28 cellular contexts compared by ENCODE assay signal in genomic region chr15:84944311-84944710, GRCh38. TPM values are rescaled to one million over a fixed set of nuclear protein-coding genes. Genes with fewer than 3 reads are reported as not detected.
"Had no signal": no experiment of that assay in that cellular context is flagged by ENCODE, and none has a peak within 500 bp of the region (broad histone marks: within the 10 kb centered on the region; RNA-seq: fewer than 3 reads in every experiment).

No MANE protein-coding gene starts in this region.

- DNase-seq: activated CD4-positive, alpha-beta T cell treated with anti-CD3 and anti-CD28 coated beads for 48 hours; activated CD4-positive, alpha-beta T cell treated with anti-CD3 and anti-CD28 coated beads, Interleukin-2, amount 50 U/mL, for 4 hours; activated CD4-positive, CD25-positive, alpha-beta regulatory T cell treated with anti-CD3 and anti-CD28 coated beads, Interleukin-2, amount 50 U/mL, for 72 hours; activated effector memory CD4-positive, alpha-beta T cell treated with anti-CD3 and anti-CD28 coated beads, Interleukin-2, amount 50 U/mL, for 16 hours; activated naive CD4-positive, alpha-beta T cell treated with Interleukin-2 at 50 U/mL for 16 hours; activated naive CD8-positive, alpha-beta T cell treated with anti-CD3 and anti-CD28 coated beads, Interleukin-2, amount 50 U/mL, for 24 hours; activated T-cell treated with anti-CD3 and anti-CD28 coated beads, Interleukin-2, amount 50 U/mL, for 4 hours; amniotic stem cell; body of pancreas; MG63; MV-4-11; NCI-H1092 treated with DMSO at 0.1 percent for 48 hours; NCI-H1417 treated with DMSO at 0.1 percent for 48 hours; NCI-H1694; NCI-H2029 treated with DMSO at 0.1 percent for 48 hours; NCI-H510A treated with DMSO at 0.1 percent for 48 hours; NCI-H69; NK-92 treated with Interleukin-12 subunit alpha and Interleukin-12 subunit beta, amount 100 ng/mL, for 24 hours; OCI-M1; RPMI8226; SHP77; T-helper 9 cell had no signal

- H3K4me3 Mint-ChIP-seq: activated naive CD8-positive, alpha-beta T cell treated with anti-CD3 and anti-CD28 coated beads, Interleukin-2, amount 50 U/mL, for 24 hours; activated T-cell treated with anti-CD3 and anti-CD28 coated beads, Interleukin-2, amount 50 U/mL, for 4 hours; T-helper 1 cell treated with Interleukin-12 subunit alpha and Interleukin-12 subunit beta and Interleukin-4 antibody, amounts not matched to agents 30 μg/mL and 1 μg/mL, for 36 hours; WTC11 had no signal

- H3K27me3 ChIP-seq: ascending aorta, body of pancreas, MG63, SJSA1 had no signal

- ATAC-seq: activated naive CD4-positive, alpha-beta T cell treated with anti-CD3 and anti-CD28 coated beads, Interleukin-2, amount 50 U/mL, for 72 hours; activated naive CD8-positive, alpha-beta T cell treated with anti-CD3 and anti-CD28 coated beads, Interleukin-2, amount 50 U/mL, for 24 hours; activated T-cell treated with anti-CD3 and anti-CD28 coated beads, Interleukin-2, amount 50 U/mL, for 4 hours; body of pancreas; WTC11 had no signal

- H3K36me3 ChIP-seq: ascending aorta, MG63, SJSA1 had no signal

- H3K9me3 Mint-ChIP-seq: activated naive CD4-positive, alpha-beta T cell treated with anti-CD3 and anti-CD28 coated beads, Interleukin-2, amount 50 U/mL, for 72 hours; activated naive CD8-positive, alpha-beta T cell treated with anti-CD3 and anti-CD28 coated beads, Interleukin-2, amount 50 U/mL, for 24 hours; activated T-cell treated with anti-CD3 and anti-CD28 coated beads, Interleukin-2, amount 50 U/mL, for 4 hours; T-helper 1 cell treated with Interleukin-12 subunit alpha and Interleukin-12 subunit beta and Interleukin-4 antibody, amounts not matched to agents 30 μg/mL and 1 μg/mL, for 36 hours; WTC11 had no signal

- H3K27ac Mint-ChIP-seq: activated naive CD4-positive, alpha-beta T cell treated with anti-CD3 and anti-CD28 coated beads, Interleukin-2, amount 50 U/mL, for 72 hours; activated naive CD8-positive, alpha-beta T cell treated with anti-CD3 and anti-CD28 coated beads, Interleukin-2, amount 50 U/mL, for 24 hours; T-helper 1 cell treated with Interleukin-12 subunit alpha and Interleukin-12 subunit beta and Interleukin-4 antibody, amounts not matched to agents 30 μg/mL and 1 μg/mL, for 36 hours; WTC11 had no signal

- H3K36me3 Mint-ChIP-seq: activated naive CD4-positive, alpha-beta T cell treated with anti-CD3 and anti-CD28 coated beads, Interleukin-2, amount 50 U/mL, for 72 hours; WTC11 had no signal

- H3K9me3 ChIP-seq: ascending aorta, body of pancreas, SJSA1 had no signal

- H3K4me1 Mint-ChIP-seq: activated naive CD8-positive, alpha-beta T cell treated with anti-CD3 and anti-CD28 coated beads, Interleukin-2, amount 50 U/mL, for 24 hours; WTC11 had no signal

- H3K4me3 ChIP-seq: ascending aorta, body of pancreas, MG63, SJSA1 had no signal

- FAIRE-seq: bronchial epithelial cell had no signal

- H3K27ac ChIP-seq: ascending aorta, body of pancreas, SJSA1 had no signal

- H3K27me3 Mint-ChIP-seq: activated naive CD8-positive, alpha-beta T cell treated with anti-CD3 and anti-CD28 coated beads, Interleukin-2, amount 50 U/mL, for 24 hours had no signal

RNA-seq across cellular contexts. Expression of gene SLC28A1, which starts 59.8 kb away (rescaled TPM):
- total RNA-seq: activated T-cell treated with anti-CD3 and anti-CD28 coated beads, Interleukin-2, amount 50 U/mL, for 4 hours; ascending aorta; bronchial epithelial cell; SJSA1; WTC11 had no signal
